Comparison of ENCODE assay signal across 12 cellular contexts in the genomic region with DNA sequence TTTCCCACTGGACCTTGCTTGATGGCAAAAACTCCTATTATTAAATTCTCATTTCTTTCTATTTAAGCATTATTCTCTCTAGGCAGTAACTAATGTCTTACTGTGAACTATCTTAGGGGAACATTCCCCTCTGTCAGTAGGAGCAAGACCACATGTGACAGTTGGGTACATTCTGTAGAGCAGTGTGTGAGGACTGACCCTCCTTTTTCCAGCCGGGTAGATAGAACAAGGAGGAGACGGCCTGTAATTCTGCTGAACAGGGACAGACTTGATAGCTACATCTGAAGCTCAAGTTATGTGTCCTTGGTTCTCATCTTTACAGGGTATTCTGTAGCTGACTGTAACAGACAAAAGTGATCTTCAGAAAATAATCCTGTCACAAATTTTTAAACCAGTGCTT. TPM values are rescaled to one million over a fixed set of nuclear protein-coding genes. Genes with fewer than 3 reads are reported as not detected.
DNase-seq lines count a peak whose midpoint lies in the region; ATAC-seq, FAIRE-seq and TF ChIP-seq lines count a peak whose summit lies in the region.
"Had no signal": no experiment of that assay in that cellular context is flagged by ENCODE, and none has a peak within 500 bp of the region (broad histone marks: within the 10 kb centered on the region; RNA-seq: fewer than 3 reads in every experiment).

No MANE protein-coding gene starts in this region.

- 36 to 51% methylated on average over 2 of the region's 2 CpGs for whole genome bisulfite sequencing in heart right ventricle, 2 donors
- no CpG with 5 or more reads among the region's 2 CpGs for WGBS in trophoblast cell (ENCODE audit: extremely low coverage, insufficient coverage, insufficient read length)

- peak overlapping the region; percentile 19 for H3K4ac ChIP-seq in trophoblast cell (ENCODE audit: low read depth, low read length)

- no peak for TF ChIP-seq POLR2A in vagina (IDR thresholded peaks at IDR 0.05)
- no peak for TF ChIP-seq POLR2A in H54 (IDR thresholded peaks at IDR 0.05; ENCODE audit: low read depth, low read length)

- no peak overlapping the region for H4K8ac ChIP-seq in trophoblast cell (ENCODE audit: low read depth, low read length)

- peaks cover 10% of the 10 kb centered on the region for H3K79me1 ChIP-seq in trophoblast cell (ENCODE audit: low read length)

- H3K36me3 ChIP-seq in heart right ventricle = no peaks in the 10 kb centered on the region
- H3K36me3 ChIP-seq in trophoblast cell (ENCODE audit: control insufficient read depth in 1 of 2, insufficient read depth in 2 of 2, low read length in 2 of 2) = peaks cover 0 to 2% of the 10 kb centered on the region in 2 experiments
- no peaks in the 10 kb centered on the region for H3K36me3 ChIP-seq in vagina
- H3K36me3 ChIP-seq: ovary had no signal

- no peak overlapping the region for H3K9ac ChIP-seq in trophoblast cell (ENCODE audit: low read length)

- H3K4me3 ChIP-seq in heart right ventricle (no peak overlapping the region), trophoblast cell (ENCODE audit: low read depth, low read length) (no peak overlapping the region), vagina (no peak overlapping the region)
- H3K4me3 ChIP-seq: ovary had no signal

- intact Hi-C loops in heart right ventricle (cut with DNase I) (loop anchor here in 3 of 10 donors (5.0 kb wide), 2 partner anchors 35 to 40 kb away; no protein-coding TSS in a partner anchor), cardiac septum (cut with DNase I) (no loop called here), left ventricle myocardium superior (cut with micrococcal nuclease) (no loop called here), vagina (cut with DNase I) (no loop called here)

- no peak overlapping the region for H2BK120ac ChIP-seq in trophoblast cell (ENCODE audit: insufficient read depth, low read length, poor library complexity)

- no peak overlapping the region for H4K12ac ChIP-seq in trophoblast cell (ENCODE audit: low read depth, low read length)

- peak in 1 of 8 donors; percentile 43 for ATAC-seq in heart right ventricle
- peak; percentile 7 for ATAC-seq in left ventricle myocardium superior
- ATAC-seq in HG02852 (IDR thresholded peaks at IDR 0.05; ENCODE audit: unreplicated experiment) = no peak

- H2AFZ ChIP-seq in trophoblast cell (ENCODE audit: insufficient read depth, low read length, poor library complexity) = no peak overlapping the region

- no peak overlapping the region for H3K4me2 ChIP-seq in trophoblast cell (ENCODE audit: low read length)

- no peak overlapping the region for H2BK12ac ChIP-seq in trophoblast cell (ENCODE audit: low read length)

- no peak for DNase-seq in heart right ventricle
- DNase-seq in cardiac septum (ENCODE audit: low spot score) = no peak
- no peak for DNase-seq in left ventricle myocardium superior
- DNase-seq in trophoblast cell = no peak
- DNase-seq in vagina (ENCODE audit: extremely low spot score in 2 of 2) = no peak
- DNase-seq in Ammon's horn (ENCODE audit: low spot score) = no peak
- no peak for DNase-seq in H54 (ENCODE audit: insufficient read length, low spot score)
- DNase-seq: ovary, SHP77 had no signal

- H3K18ac ChIP-seq in trophoblast cell (ENCODE audit: low read length) = no peak overlapping the region

- no peak overlapping the region for H2BK5ac ChIP-seq in trophoblast cell (ENCODE audit: low read depth, low read length, poor library complexity)

- peaks cover 4% of the 10 kb centered on the region for H3K79me2 ChIP-seq in trophoblast cell (ENCODE audit: control insufficient read depth, insufficient read depth, low read length, poor library complexity)

- no peak overlapping the region for H3K14ac ChIP-seq in trophoblast cell (ENCODE audit: low read length)

- peaks cover 15 to 84% (median 73%) of the 10 kb centered on the region in 9 donors for H3K4me1 ChIP-seq in heart right ventricle
- peaks cover 7 to 18% of the 10 kb centered on the region in 2 experiments for H3K4me1 ChIP-seq in trophoblast cell (ENCODE audit: control insufficient read depth in 1 of 2, insufficient read depth in 2 of 2, low read length in 2 of 2)
- H3K4me1 ChIP-seq in vagina = peaks cover 43% of the 10 kb centered on the region

- no peak overlapping the region for H3K23ac ChIP-seq in trophoblast cell (ENCODE audit: low read length)

- no peak overlapping the region for H2AK5ac ChIP-seq in trophoblast cell (ENCODE audit: low read length)

- H4K91ac ChIP-seq in trophoblast cell (ENCODE audit: low read depth, low read length) = no peak overlapping the region

- no peak for TF ChIP-seq CTCF in heart right ventricle (IDR thresholded peaks at IDR 0.05)
- no peak for TF ChIP-seq CTCF in vagina (IDR thresholded peaks at IDR 0.05)

- H3K27ac ChIP-seq in heart right ventricle (peak overlapping the region; percentile 55 to 89 (median 80)), trophoblast cell (ENCODE audit: low read depth, low read length) (peak overlapping the region; percentile 51), vagina (peak overlapping the region; percentile 82)
- H3K27ac ChIP-seq: ovary had no signal

- no peak for FAIRE-seq in H54 (lab: Jason Lieb, UNC)
- FAIRE-seq: islet of Langerhans, TTC549 had no signal

- H3K9me3 ChIP-seq in heart right ventricle (no peaks in the 10 kb centered on the region), trophoblast cell (ENCODE audit: insufficient read depth, low read depth, low read length) (no peaks in the 10 kb centered on the region), vagina (no peaks in the 10 kb centered on the region)
- H3K9me3 ChIP-seq: ovary had no signal

- H3K27me3 ChIP-seq in heart right ventricle (no peaks in the 10 kb centered on the region), trophoblast cell (ENCODE audit: insufficient read depth, low read length) (no peaks in the 10 kb centered on the region), vagina (no peaks in the 10 kb centered on the region)
- H3K27me3 ChIP-seq: ovary had no signal

RNA-seq across cellular contexts. Expression of a gene that starts 43.3 kb away (rescaled TPM):
- 10 to 100 TPM; 34.1 to 89.7 (median 53.4) TPM for total RNA-seq in heart right ventricle
- polyA plus RNA-seq in heart right ventricle = 10 to 100 TPM in 1 of 2 donors, 1 to 10 TPM in 1; 8.5 to 17.8 TPM
- 38.5 TPM for total RNA-seq in cardiac septum
- total RNA-seq in left ventricle myocardium superior = 50.7 TPM
- 8.2 and 8.8 TPM in 2 replicates for polyA plus RNA-seq in trophoblast cell (2013)
- total RNA-seq in vagina = 25.3 TPM
